ENCODE assay signal across 1 cellular context in genomic region chr3:172213765-172214358, GRCh38.
TF ChIP-seq lines count a peak whose summit lies in the region.

No MANE protein-coding gene starts in this region.

TF ChIP-seq in HepG2, 621 proteins besides CTCF, POLR2A, EP300 and RAD21 (continued from another document):
- TF ChIP-seq THAP9 (CRISPR knock-in tag; IDR thresholded peaks at IDR 0.05; ENCODE audit: borderline replicate concordance) (no peak), ZNF414 (CRISPR knock-in tag; IDR thresholded peaks at IDR 0.05) (no peak), ZFY (CRISPR knock-in tag; IDR thresholded peaks at IDR 0.05) (no peak), RFX3 (CRISPR knock-in tag; IDR thresholded peaks at IDR 0.05) (no peak), HNRNPH1 (optimal IDR thresholded peaks at IDR 0.05; ENCODE audit: low read depth, low read length) (no peak), ZNF367 (CRISPR knock-in tag; IDR thresholded peaks at IDR 0.05; ENCODE audit: borderline replicate concordance) (no peak), KLF12 (CRISPR knock-in tag; IDR thresholded peaks at IDR 0.05; ENCODE audit: borderline replicate concordance) (no peak), HMGA1 (CRISPR knock-in tag; conservative IDR thresholded peaks at IDR 0.05) (no peak), IKZF4 (CRISPR knock-in tag; IDR thresholded peaks at IDR 0.05; ENCODE audit: borderline replicate concordance, low read depth, not compliant biosample characterization) (no peak)
TF ChIP-seq in HepG2: peak in this region for 3.
